ENCODE assay signal across 17 cellular contexts in genomic region chr9:95406114-95406513, GRCh38.
DNase-seq lines count a peak whose midpoint lies in the region.
"Had no signal": no experiment of that assay in that cellular context is flagged by ENCODE, and none has a peak within 500 bp of the region (broad histone marks: within the 10 kb centered on the region; RNA-seq: fewer than 3 reads in every experiment).

No MANE protein-coding gene starts in this region.

- DNase-seq in GM04503 (ENCODE audit: low read depth) (peak; percentile 12), NOMO-1 treated with DMSO at 0.1 percent for 48 hours (lab: John Stamatoyannopoulos, UW; ENCODE audit: unreplicated experiment) (peak; percentile 67), fibroblast of gingiva (ENCODE audit: low read depth) (peak; percentile 78), skeletal muscle cell (ENCODE audit: low read depth) (peak; percentile 45), mesenteric fat pad (ENCODE audit: low spot score) (no peak), UCSD-AML1 (lab: John Stamatoyannopoulos, UW; ENCODE audit: unreplicated experiment) (no peak), NCI-H748 treated with DMSO at 0.1 percent for 48 hours (lab: John Stamatoyannopoulos, UW) (no peak)
- DNase-seq: activated CD4-positive, CD25-positive, alpha-beta regulatory T cell treated with anti-CD3 and anti-CD28 coated beads, Interleukin-2, amount 50 U/mL, for 72 hours; amniotic stem cell; DMS79; effector CD8-positive, alpha-beta T cell; foreskin melanocyte; Karpas-422; NCI-H1436; NCI-H345; SHP77 had no signal

- H3K4me3 ChIP-seq in skeletal muscle cell (ENCODE audit: low read depth, low read length), result no peak overlapping the region
- H3K4me3 ChIP-seq: smooth muscle cell had no signal

Comparison
In these comparisons a context has a peak if more than half of its experiments do, and no peak if none do; other contexts are left out.
1. DNase-seq: peak in GM04503 (single experiment), NOMO-1 treated with DMSO at 0.1 percent for 48 hours (single experiment), fibroblast of gingiva (single experiment) and skeletal muscle cell (single experiment); none in mesenteric fat pad (single experiment), UCSD-AML1 (single experiment) and NCI-H748 treated with DMSO at 0.1 percent for 48 hours (single experiment).